9 cellular contexts compared by ENCODE assay signal in genomic region chr1:155210304-155210703, GRCh38. TPM values are rescaled to one million over a fixed set of nuclear protein-coding genes. Genes with fewer than 3 reads are reported as not detected.
DNase-seq lines count a peak whose midpoint lies in the region; ATAC-seq and TF ChIP-seq lines count a peak whose summit lies in the region.
"Had no signal": no experiment of that assay in that cellular context is flagged by ENCODE, and none has a peak within 500 bp of the region (broad histone marks: within the 10 kb centered on the region; RNA-seq: fewer than 3 reads in every experiment).

No MANE protein-coding gene starts in this region.

- TF ChIP-seq CTCF in MCF 10A (IDR thresholded peaks at IDR 0.05; ENCODE audit: unreplicated experiment) (no peak), breast epithelium (IDR thresholded peaks at IDR 0.05) (no peak), OCI-LY1 (IDR thresholded peaks at IDR 0.05; ENCODE audit: low read length) (no peak)

- ATAC-seq in stimulated activated effector memory CD8-positive, alpha-beta T cell treated with anti-CD3 and anti-CD28 coated beads, Interleukin-12 subunit alpha, Interleukin-12 subunit beta, amount 100 ng/mL, for 72 hours = no peak

- H3K4me3 ChIP-seq in breast epithelium = no peak overlapping the region
- peak overlapping the region; percentile 94 for H3K4me3 ChIP-seq in OCI-LY1 (ENCODE audit: low read depth, low read length, poor library complexity, severe bottlenecking)

- peak overlapping the region; percentile 3 for H3K27ac Mint-ChIP-seq in MCF 10A (ENCODE audit: low read depth, unreplicated experiment)
- H3K27ac Mint-ChIP-seq in stimulated activated effector memory CD8-positive, alpha-beta T cell treated with anti-CD3 and anti-CD28 coated beads, Interleukin-12 subunit alpha, Interleukin-12 subunit beta, amount 100 ng/mL, for 72 hours = no peak overlapping the region

- H2AFZ ChIP-seq in OCI-LY1 (ENCODE audit: low read length) = no peak overlapping the region

- H4K20me1 ChIP-seq in OCI-LY1 (ENCODE audit: insufficient read depth, low read length) = no peaks in the 10 kb centered on the region

- no peak overlapping the region; the same call in 1 of the 2 replicates for H3K9ac ChIP-seq in OCI-LY1 (ENCODE audit: low read length)

- intact Hi-C loops in MCF 10A (cut with micrococcal nuclease) = no loop called here
- intact Hi-C loops in breast epithelium (cut with DNase I; ENCODE audit: low total_unique reads) = no loop called here

- no peaks in the 10 kb centered on the region for H3K27me3 Mint-ChIP-seq in MCF 10A (ENCODE audit: insufficient read depth, unreplicated experiment)

- no peak for TF ChIP-seq POLR2A in breast epithelium (IDR thresholded peaks at IDR 0.05)

- BruUV-seq in MCF 10A (replicated peaks; lab: Mats Ljungman, UMichigan) = no TSS peak

- peaks cover 28% of the 10 kb centered on the region for H3K4me1 Mint-ChIP-seq in MCF 10A (ENCODE audit: insufficient read depth, unreplicated experiment)
- peaks cover 27% of the 10 kb centered on the region for H3K4me1 Mint-ChIP-seq in stimulated activated effector memory CD8-positive, alpha-beta T cell treated with anti-CD3 and anti-CD28 coated beads, Interleukin-12 subunit alpha, Interleukin-12 subunit beta, amount 100 ng/mL, for 72 hours

- CTCF ChIA-PET in MCF 10A (lab: Yijun Ruan, JAX) = interaction anchor here (0.8 to 9.1 kb wide), 5 partner anchors 15 to 239 kb away, joined by 4 to 111 read pairs (median 5); partner anchors contain the start of gene KRTCAP2

- DNase-seq in MCF 10A (ENCODE audit: unreplicated experiment) (no peak), breast epithelium (ENCODE audit: low spot score in 2 of 2) (no peak), dedifferentiated amniotic fluid mesenchymal stem cell (ENCODE audit: extremely low spot score) (peak; percentile 13), nucleus accumbens (lab: John Stamatoyannopoulos, UW) (no peak), NCI-H2171 (lab: John Stamatoyannopoulos, UW) (no peak)
- no peak for DNase-seq in stimulated activated effector memory CD8-positive, alpha-beta T cell treated with anti-CD3 and anti-CD28 coated beads, Interleukin-12 subunit alpha, Interleukin-12 subunit beta, amount 100 ng/mL, for 72 hours (ENCODE audit: low spot score in 2 of 2)
- DNase-seq in effector CD8-positive, alpha-beta T cell (lab: John Stamatoyannopoulos, UW) = no peak

- no peaks in the 10 kb centered on the region for H3K79me2 ChIP-seq in OCI-LY1 (ENCODE audit: insufficient read depth, low read length)

- peaks cover 4% of the 10 kb centered on the region; the same call in 1 of the 2 replicates for H3F3A ChIP-seq in OCI-LY1 (ENCODE audit: insufficient read depth, low read length)

- H3K9me2 ChIP-seq in OCI-LY1 (ENCODE audit: low read depth, low read length) = no peaks in the 10 kb centered on the region

- no peaks in the 10 kb centered on the region for H3K27me3 ChIP-seq in breast epithelium
- H3K27me3 ChIP-seq in OCI-LY1 (ENCODE audit: insufficient read depth, low read length) = no peaks in the 10 kb centered on the region
- H3K27me3 ChIP-seq: esophagus muscularis mucosa had no signal

- peaks cover 34% of the 10 kb centered on the region for H3K36me3 Mint-ChIP-seq in MCF 10A (ENCODE audit: insufficient read depth, unreplicated experiment)
- H3K36me3 Mint-ChIP-seq in stimulated activated effector memory CD8-positive, alpha-beta T cell treated with anti-CD3 and anti-CD28 coated beads, Interleukin-12 subunit alpha, Interleukin-12 subunit beta, amount 100 ng/mL, for 72 hours = peaks cover 21% of the 10 kb centered on the region

- POLR2A ChIA-PET in MCF 10A (lab: Yijun Ruan, JAX) = interaction anchor here (0.6 to 9.2 kb wide), 6 partner anchors 16 to 236 kb away, joined by 3 to 131 read pairs (median 6); partner anchors contain the start of genes CKS1B, KRTCAP2 and SCAMP3

- H3K4me3 Mint-ChIP-seq in MCF 10A (ENCODE audit: unreplicated experiment) = peak overlapping the region; percentile 76
- peak overlapping the region; percentile 84 for H3K4me3 Mint-ChIP-seq in stimulated activated effector memory CD8-positive, alpha-beta T cell treated with anti-CD3 and anti-CD28 coated beads, Interleukin-12 subunit alpha, Interleukin-12 subunit beta, amount 100 ng/mL, for 72 hours

- H3K4me1 ChIP-seq in breast epithelium (peaks cover 8 to 20% of the 10 kb centered on the region in 2 donors), OCI-LY1 (ENCODE audit: insufficient read depth, low read length, severe bottlenecking) (peaks cover 31% of the 10 kb centered on the region)

- peak overlapping the region; percentile 95 for H3K4me2 ChIP-seq in OCI-LY1 (ENCODE audit: low read length)

- no peaks in the 10 kb centered on the region for H3K36me3 ChIP-seq in breast epithelium
- H3K36me3 ChIP-seq in OCI-LY1 (ENCODE audit: insufficient read depth, low read length) = no peaks in the 10 kb centered on the region

- H3K27ac ChIP-seq in breast epithelium = no peak overlapping the region
- H3K27ac ChIP-seq in OCI-LY1 (ENCODE audit: low read depth, low read length, poor library complexity, severe bottlenecking) = no peak overlapping the region

- H3K9me3 ChIP-seq in breast epithelium (no peaks in the 10 kb centered on the region), OCI-LY1 (ENCODE audit: low read length) (no peaks in the 10 kb centered on the region)
- H3K9me3 ChIP-seq: esophagus muscularis mucosa had no signal

- H3K9me3 Mint-ChIP-seq in MCF 10A (ENCODE audit: unreplicated experiment) = no peaks in the 10 kb centered on the region
- no peaks in the 10 kb centered on the region for H3K9me3 Mint-ChIP-seq in stimulated activated effector memory CD8-positive, alpha-beta T cell treated with anti-CD3 and anti-CD28 coated beads, Interleukin-12 subunit alpha, Interleukin-12 subunit beta, amount 100 ng/mL, for 72 hours

RNA-seq across cellular contexts. Expression of gene MTX1, which starts 1.8 kb away (rescaled TPM):
- total RNA-seq in MCF 10A (2022) = 64.6 and 67.4 TPM in 2 replicates
- total RNA-seq in breast epithelium = 10 to 100 TPM; 41.1 to 50.8 (median 44.8) TPM

RNA-seq across cellular contexts. Expression of gene THBS3, which starts 2.6 kb away (rescaled TPM):
- 33.0 and 34.4 TPM in 2 replicates for total RNA-seq in MCF 10A (2022)
- 10 to 100 TPM; 17.3 to 27.5 (median 25.9) TPM for total RNA-seq in breast epithelium

RNA-seq across cellular contexts. Expression of gene TRIM46, which starts 36.7 kb away (rescaled TPM):
- 0.21 and 0.32 TPM in 2 replicates for total RNA-seq in MCF 10A (2022)
- total RNA-seq in breast epithelium = 1 to 10 TPM in 1 of 3 donors, under 1 TPM in 1, not detected in 1; 0.98 to 1.5 TPM

RNA-seq across cellular contexts. Expression of gene KRTCAP2, which starts 37.2 kb away (rescaled TPM):
- 313 and 383 TPM in 2 replicates for total RNA-seq in MCF 10A (2022)
- 100 to 1,000 TPM; 104 to 147 (median 131) TPM for total RNA-seq in breast epithelium

RNA-seq across cellular contexts. Expression of gene ENTREP3, which starts 45.0 kb away (rescaled TPM):
- total RNA-seq in MCF 10A (2022) = 32.3 and 37.1 TPM in 2 replicates
- total RNA-seq in breast epithelium = 10 to 100 TPM in 2 of 3 donors, 1 to 10 TPM in 1; 8.2 to 12.1 (median 10.2) TPM
